In the genomic region with DNA sequence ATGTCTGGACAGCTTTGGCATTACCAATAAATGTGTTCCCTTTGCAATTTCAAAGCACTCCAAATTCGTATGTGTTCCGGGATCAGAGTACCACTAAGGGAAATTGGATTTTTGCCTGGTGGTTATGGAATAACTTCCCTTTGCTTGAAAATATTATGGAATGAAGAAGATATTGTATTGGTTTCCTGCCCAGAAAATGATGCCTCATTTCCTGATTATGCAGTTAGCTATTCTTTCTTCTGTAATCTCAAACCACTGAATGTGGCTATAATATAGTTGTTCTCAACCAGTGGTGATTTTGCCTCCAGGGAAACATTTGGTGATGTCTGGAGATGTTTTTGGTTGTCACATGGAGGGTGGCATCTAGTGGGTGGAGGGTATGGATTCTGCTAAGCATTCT, we compare ENCODE assay signal across 20 cellular contexts.
DNase-seq lines count a peak whose midpoint lies in the region; ATAC-seq and TF ChIP-seq lines count a peak whose summit lies in the region.
"Had no signal": no experiment of that assay in that cellular context is flagged by ENCODE, and none has a peak within 500 bp of the region (broad histone marks: within the 10 kb centered on the region; RNA-seq: fewer than 3 reads in every experiment).

No MANE protein-coding gene starts in this region.

- no peaks in the 10 kb centered on the region for H3K9me3 ChIP-seq in GM23248 (ENCODE audit: low read depth)
- no peaks in the 10 kb centered on the region for H3K9me3 ChIP-seq in left ventricle myocardium inferior (replicated peaks)
- no peaks in the 10 kb centered on the region for H3K9me3 ChIP-seq in esophagus squamous epithelium
- H3K9me3 ChIP-seq: neutrophil had no signal

- H3K4me3 ChIP-seq in GM23248 (no peak overlapping the region), fibroblast of mammary gland (ENCODE audit: control insufficient read depth, low read depth, low read length) (no peak overlapping the region), rectal smooth muscle tissue (ENCODE audit: low read length) (no peak overlapping the region), left ventricle myocardium inferior (no peak overlapping the region), esophagus squamous epithelium (no peak overlapping the region), lower leg skin (ENCODE audit: low read depth, poor library complexity, severe bottlenecking) (no peak overlapping the region)

- in situ Hi-C loops in GM23248 (cut with MboI): no loop called here

- no peak for TF ChIP-seq POLR2A in esophagus squamous epithelium (IDR thresholded peaks at IDR 0.05)
- no peak for TF ChIP-seq POLR2A in lower leg skin (IDR thresholded peaks at IDR 0.05)

- no peak overlapping the region for H3K9ac ChIP-seq in GM23248
- no peak overlapping the region for H3K9ac ChIP-seq in rectal smooth muscle tissue (ENCODE audit: low read length)

- no peaks in the 10 kb centered on the region for H4K20me1 ChIP-seq in GM23248 (ENCODE audit: insufficient read depth)

- no peaks in the 10 kb centered on the region for H3F3A ChIP-seq in GM23248 (ENCODE audit: insufficient read depth)

- no peaks in the 10 kb centered on the region for H3K36me3 ChIP-seq in GM23248 (ENCODE audit: low read depth)
- no peaks in the 10 kb centered on the region for H3K36me3 ChIP-seq in rectal smooth muscle tissue (ENCODE audit: control insufficient read depth, insufficient read depth, low read length)
- no peaks in the 10 kb centered on the region for H3K36me3 ChIP-seq in left ventricle myocardium inferior
- H3K36me3 ChIP-seq in esophagus squamous epithelium: no peaks in the 10 kb centered on the region
- H3K36me3 ChIP-seq: neutrophil had no signal

- 0 to 4% methylated on average over 2 of the region's 2 CpGs for WGBS in GM23248 (ENCODE audit: low coverage in 1 of 2, low lambda C conversion rate in 2 of 2, missing lambda C conversion rate in 2 of 2), 2 experiments
- WGBS in esophagus squamous epithelium, 2 donors: 65 to 67% methylated on average over 2 of the region's 2 CpGs
- 48 to 64% methylated on average over 2 of the region's 2 CpGs for WGBS in lower leg skin, 2 donors

- ATAC-seq in HG03196 (IDR thresholded peaks at IDR 0.05; ENCODE audit: unreplicated experiment): no peak
- ATAC-seq: activated CD4-positive, CD25-positive, alpha-beta regulatory T cell treated with anti-CD3 and anti-CD28 coated beads, Interleukin-2, amount 50 U/mL, for 24 hours; activated T-helper 17 cell treated with anti-CD3 and anti-CD28 coated beads, Interleukin-2, amount 50 U/mL, for 72 hours; sciatic nerve had no signal

- H3K9me2 ChIP-seq in GM23248 (ENCODE audit: insufficient read depth): no peaks in the 10 kb centered on the region

- DNase-seq in GM23248: peak; percentile 2
- peak; percentile 65 for DNase-seq in amniotic epithelial cell (ENCODE audit: low read depth)
- DNase-seq in fibroblast of mammary gland (ENCODE audit: low read depth): peak; percentile 63
- no peak for DNase-seq in left ventricle myocardium inferior
- DNase-seq in esophagus squamous epithelium (lab: John Stamatoyannopoulos, UW): no peak
- no peak for DNase-seq in lower leg skin (ENCODE audit: low spot score in 2 of 2)
- DNase-seq: activated CD8-positive, alpha-beta memory T cell treated with anti-CD3 and anti-CD28 coated beads for 24 hours; COR-L47; islet precursor cell; KBM-7; NCI-H1092 treated with DMSO at 0.1 percent for 48 hours; NCI-H526 treated with DMSO at 0.1 percent for 48 hours; substantia nigra had no signal

- no peak overlapping the region for H2AFZ ChIP-seq in GM23248

- H3K27ac ChIP-seq in GM23248: no peak overlapping the region
- peak overlapping the region; percentile 74 for H3K27ac ChIP-seq in rectal smooth muscle tissue (ENCODE audit: low read depth, low read length)
- H3K27ac ChIP-seq in left ventricle myocardium inferior (replicated peaks): no peak overlapping the region
- H3K27ac ChIP-seq in esophagus squamous epithelium: no peak overlapping the region
- H3K27ac ChIP-seq: HL-60, neutrophil had no signal

- TF ChIP-seq CTCF in fibroblast of mammary gland (conservative IDR thresholded peaks at IDR 0.05; ENCODE audit: control insufficient read depth, insufficient read depth, low read depth, low read length) (no peak), left ventricle myocardium inferior (IDR thresholded peaks at IDR 0.05; ENCODE audit: borderline replicate concordance) (no peak), esophagus squamous epithelium (IDR thresholded peaks at IDR 0.05) (no peak), lower leg skin (IDR thresholded peaks at IDR 0.05) (no peak)

- H3K27me3 ChIP-seq in GM23248 (replicated peaks; ENCODE audit: insufficient read depth) (no peaks in the 10 kb centered on the region), rectal smooth muscle tissue (ENCODE audit: control insufficient read depth, insufficient read depth, low read length) (no peaks in the 10 kb centered on the region), left ventricle myocardium inferior (ENCODE audit: low read depth) (no peaks in the 10 kb centered on the region), esophagus squamous epithelium (no peaks in the 10 kb centered on the region)
- H3K27me3 ChIP-seq: neutrophil had no signal

- H3K4me2 ChIP-seq in GM23248 (ENCODE audit: unreplicated experiment): no peak overlapping the region

- no peaks in the 10 kb centered on the region for H3K79me2 ChIP-seq in GM23248 (ENCODE audit: insufficient read depth)

- H3K4me1 ChIP-seq in GM23248 (ENCODE audit: insufficient read depth) (no peaks in the 10 kb centered on the region), rectal smooth muscle tissue (ENCODE audit: control insufficient read depth, insufficient read depth, low read length) (peaks cover 44% of the 10 kb centered on the region), left ventricle myocardium inferior (peaks cover 39% of the 10 kb centered on the region), esophagus squamous epithelium (peaks cover 0 to 21% (median 8%) of the 10 kb centered on the region in 3 donors)

- intact Hi-C loops in left ventricle myocardium inferior (cut with micrococcal nuclease) (no loop called here), esophagus squamous epithelium (cut with DNase I) (no loop called here), lower leg skin (cut with DNase I; ENCODE audit: low total_unique reads) (no loop called here)

Comparison
In these comparisons a context has a peak if more than half of its experiments do, and no peak if none do; other contexts are left out.
1. DNase-seq: peak in GM23248 (single experiment), amniotic epithelial cell (single experiment) and fibroblast of mammary gland (single experiment); none in left ventricle myocardium inferior (single experiment), esophagus squamous epithelium (single experiment) and lower leg skin (0 of 2).